Comparison of ENCODE assay signal across 1 cellular context in genomic region chr6:41878961-41879405, GRCh38.
TF ChIP-seq lines count a peak whose summit lies in the region.

No MANE protein-coding gene starts in this region.

TF ChIP-seq in HepG2, 621 proteins besides CTCF, POLR2A, EP300 and RAD21 (continues in another document):
- TF ChIP-seq ZBTB7B (CRISPR knock-in tag; IDR thresholded peaks at IDR 0.05) (0 out of 2 replicates have a peak, but pooled peaks have one; percentile 42), ZNF740 (CRISPR knock-in tag; IDR thresholded peaks at IDR 0.05) (no peak), ZNF773 (CRISPR knock-in tag; IDR thresholded peaks at IDR 0.05; ENCODE audit: borderline replicate concordance) (no peak), DPF2 (CRISPR knock-in tag; IDR thresholded peaks at IDR 0.05; ENCODE audit: borderline replicate concordance, low read depth) (no peak), ZNF768 (CRISPR knock-in tag; IDR thresholded peaks at IDR 0.05) (peak; percentile 48; the same call in 1 of the 2 replicates), IRX3 (CRISPR knock-in tag; IDR thresholded peaks at IDR 0.05; ENCODE audit: borderline replicate concordance, low read depth) (no peak), HOXA7 (CRISPR knock-in tag; IDR thresholded peaks at IDR 0.05) (no peak), RARA (CRISPR knock-in tag; IDR thresholded peaks at IDR 0.05) (no peak), ZFP37 (CRISPR knock-in tag; IDR thresholded peaks at IDR 0.05; ENCODE audit: borderline replicate concordance) (no peak), ZNF432 (CRISPR knock-in tag; IDR thresholded peaks at IDR 0.05; ENCODE audit: borderline replicate concordance) (no peak), ZBTB8A (CRISPR knock-in tag; IDR thresholded peaks at IDR 0.05; ENCODE audit: borderline replicate concordance, low read depth) (no peak), ZNF629 (CRISPR knock-in tag; conservative IDR thresholded peaks at IDR 0.05) (no peak), ZNF367 (CRISPR knock-in tag; IDR thresholded peaks at IDR 0.05; ENCODE audit: borderline replicate concordance) (no peak), THRA (CRISPR knock-in tag; IDR thresholded peaks at IDR 0.05; ENCODE audit: borderline replicate concordance) (no peak), ZSCAN29 (CRISPR knock-in tag; conservative IDR thresholded peaks at IDR 0.05) (no peak), SRY (CRISPR knock-in tag; IDR thresholded peaks at IDR 0.05) (no peak), CEBPB (IDR thresholded peaks at IDR 0.05; ENCODE audit: borderline replicate concordance, low read depth, low read length) (peak; percentile 72), ONECUT2 (CRISPR knock-in tag; IDR thresholded peaks at IDR 0.05) (no peak), PRPF4 (IDR thresholded peaks at IDR 0.05; ENCODE audit: low read depth, low read length, poor library complexity, severe bottlenecking) (no peak), MTA1 (CRISPR knock-in tag; IDR thresholded peaks at IDR 0.05; ENCODE audit: borderline replicate concordance) (no peak), USF2 (IDR thresholded peaks at IDR 0.05; ENCODE audit: low read depth, low read length) (no peak), USF2 (CRISPR knock-in tag; IDR thresholded peaks at IDR 0.05; ENCODE audit: borderline replicate concordance) (no peak), BHLHE40 (IDR thresholded peaks at IDR 0.05; ENCODE audit: low read length) (no peak), ZNF530 (CRISPR knock-in tag; IDR thresholded peaks at IDR 0.05; ENCODE audit: low read depth) (no peak), ZNF484 (CRISPR knock-in tag; IDR thresholded peaks at IDR 0.05; ENCODE audit: borderline replicate concordance, low read depth) (no peak), NR1H2 (CRISPR knock-in tag; IDR thresholded peaks at IDR 0.05; ENCODE audit: borderline replicate concordance, low read depth) (no peak), HHEX (CRISPR knock-in tag; IDR thresholded peaks at IDR 0.05) (no peak), ZBTB49 (CRISPR knock-in tag; IDR thresholded peaks at IDR 0.05; ENCODE audit: borderline replicate concordance) (no peak), ARID2 (CRISPR knock-in tag; IDR thresholded peaks at IDR 0.05; ENCODE audit: borderline replicate concordance) (no peak), ZNF430 (CRISPR knock-in tag; IDR thresholded peaks at IDR 0.05) (no peak), ZNF160 (CRISPR knock-in tag; IDR thresholded peaks at IDR 0.05) (no peak), KLF15 (CRISPR knock-in tag; IDR thresholded peaks at IDR 0.05; ENCODE audit: borderline replicate concordance) (no peak), RBM22 (optimal IDR thresholded peaks at IDR 0.05; ENCODE audit: low read length) (no peak), ZNF260 (CRISPR knock-in tag; IDR thresholded peaks at IDR 0.05; ENCODE audit: borderline replicate concordance, low read depth) (no peak), RORA (CRISPR knock-in tag; IDR thresholded peaks at IDR 0.05) (no peak), NCOA1 (CRISPR knock-in tag; IDR thresholded peaks at IDR 0.05) (no peak), ATF7 (IDR thresholded peaks at IDR 0.05) (no peak), ATF7 (CRISPR knock-in tag; IDR thresholded peaks at IDR 0.05) (no peak), ZFX (CRISPR knock-in tag; IDR thresholded peaks at IDR 0.05; ENCODE audit: low read depth) (no peak), ZNF746 (CRISPR knock-in tag; IDR thresholded peaks at IDR 0.05) (no peak), GLI4 (CRISPR knock-in tag; IDR thresholded peaks at IDR 0.05; ENCODE audit: borderline replicate concordance) (no peak), E2F2 (CRISPR knock-in tag; IDR thresholded peaks at IDR 0.05; ENCODE audit: borderline replicate concordance) (no peak), AFF4 (CRISPR knock-in tag; IDR thresholded peaks at IDR 0.05) (no peak), ZFP36L1 (CRISPR knock-in tag; IDR thresholded peaks at IDR 0.05) (no peak), HOXA3 (CRISPR knock-in tag; IDR thresholded peaks at IDR 0.05) (peak; percentile 17; the same call in 1 of the 2 replicates), ZNF558 (CRISPR knock-in tag; IDR thresholded peaks at IDR 0.05; ENCODE audit: borderline replicate concordance) (no peak), ATF1 (CRISPR knock-in tag; IDR thresholded peaks at IDR 0.05) (no peak), DZIP1 (CRISPR knock-in tag; IDR thresholded peaks at IDR 0.05) (no peak), HDAC6 (IDR thresholded peaks at IDR 0.05; ENCODE audit: low read depth, low read length) (no peak), TARDBP (CRISPR knock-in tag; IDR thresholded peaks at IDR 0.05) (peak; percentile 47; the same call in 1 of the 2 replicates), GTF3A (CRISPR knock-in tag; conservative IDR thresholded peaks at IDR 0.05) (no peak), ZNF17 (CRISPR knock-in tag; IDR thresholded peaks at IDR 0.05) (no peak), PAXIP1 (CRISPR knock-in tag; conservative IDR thresholded peaks at IDR 0.05) (no peak), SP1 (IDR thresholded peaks at IDR 0.05) (no peak), SP1 (CRISPR knock-in tag; IDR thresholded peaks at IDR 0.05) (no peak), TEAD3 (CRISPR knock-in tag; optimal IDR thresholded peaks at IDR 0.05; ENCODE audit: borderline replicate concordance) (no peak), ZNF550 (CRISPR knock-in tag; IDR thresholded peaks at IDR 0.05; ENCODE audit: borderline replicate concordance) (no peak), ZNF772 (CRISPR knock-in tag; IDR thresholded peaks at IDR 0.05) (no peak)
